12 cellular contexts compared by ENCODE assay signal in the genomic region with DNA sequence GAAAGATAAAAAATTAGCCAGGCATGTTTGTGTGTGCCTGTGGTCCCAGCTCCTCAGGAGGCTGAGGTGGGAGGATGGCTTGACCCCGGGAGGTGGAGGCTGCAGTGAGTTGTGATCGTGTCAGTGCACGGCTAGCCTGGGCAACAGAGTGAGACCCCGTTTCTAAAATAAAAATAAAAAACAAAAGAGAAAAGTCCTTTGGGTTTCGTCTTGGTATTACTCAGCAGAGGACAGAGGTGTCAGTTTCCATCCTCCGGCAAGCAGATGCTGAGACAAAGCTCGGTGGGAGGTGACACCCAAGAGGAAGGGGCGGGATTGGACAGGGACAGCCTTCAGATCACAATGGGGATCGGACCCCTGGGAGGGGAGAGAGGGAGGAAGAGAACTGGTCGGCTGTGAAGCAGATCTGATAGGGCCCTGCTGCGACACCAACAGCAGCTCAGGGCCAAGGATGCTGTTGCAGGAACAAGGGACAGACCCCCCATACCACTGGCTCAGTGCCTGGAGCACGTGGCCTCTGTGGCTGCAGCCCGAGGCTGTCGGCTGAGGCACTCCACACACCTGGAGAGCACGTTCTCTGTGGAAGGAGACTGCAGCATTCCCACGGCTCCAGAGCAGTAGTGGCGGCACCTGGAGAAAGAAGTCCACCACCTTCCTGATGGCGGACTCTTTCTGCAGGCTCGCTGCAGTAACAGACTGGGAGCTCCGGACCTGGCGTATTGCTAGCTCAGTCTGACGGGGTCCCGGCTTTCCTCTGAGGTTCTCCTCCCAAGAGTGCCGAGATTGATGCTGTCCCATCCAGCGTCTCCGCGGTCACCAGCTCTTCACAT. TPM values are rescaled to one million over a fixed set of nuclear protein-coding genes. Genes with fewer than 3 reads are reported as not detected.
DNase-seq lines count a peak whose midpoint lies in the region; ATAC-seq and TF ChIP-seq lines count a peak whose summit lies in the region.
"Had no signal": no experiment of that assay in that cellular context is flagged by ENCODE, and none has a peak within 500 bp of the region (broad histone marks: within the 10 kb centered on the region; RNA-seq: fewer than 3 reads in every experiment).

No MANE protein-coding gene starts in this region.

- H3K27me3 ChIP-seq in OCI-LY1 (ENCODE audit: insufficient read depth, low read length) (no peaks in the 10 kb centered on the region), osteoblast (ENCODE audit: insufficient read depth, low read length) (peaks cover 2% of the 10 kb centered on the region)

- H3K9ac ChIP-seq in OCI-LY1 (ENCODE audit: low read length) = no peak overlapping the region; the same call in 1 of the 2 replicates

- no peaks in the 10 kb centered on the region for H3K36me3 ChIP-seq in OCI-LY1 (ENCODE audit: insufficient read depth, low read length)
- no peaks in the 10 kb centered on the region for H3K36me3 ChIP-seq in osteoblast (ENCODE audit: insufficient read depth, low read length)

- peak; percentile 28 for ATAC-seq in GM21825 (IDR thresholded peaks at IDR 0.05; ENCODE audit: unreplicated experiment)
- ATAC-seq: left colon had no signal

- H3K27ac Mint-ChIP-seq in activated naive CD4-positive, alpha-beta T cell treated with anti-CD3 and anti-CD28 coated beads for 36 hours = peak overlapping the region; percentile 53

- H2AFZ ChIP-seq in OCI-LY1 (ENCODE audit: low read length) (no peak overlapping the region), osteoblast (ENCODE audit: low read length) (no peak overlapping the region)

- CTCF ChIA-PET in activated naive CD4-positive, alpha-beta T cell treated with anti-CD3 and anti-CD28 coated beads for 36 hours (lab: Charles Lee) = interaction anchor here (0.5 to 9.6 kb wide), 5 partner anchors 10 to 315 kb away, joined by 3 to 112 read pairs (median 4); no protein-coding TSS in a partner anchor

- H3K79me2 ChIP-seq in OCI-LY1 (ENCODE audit: insufficient read depth, low read length) (no peaks in the 10 kb centered on the region), osteoblast (ENCODE audit: insufficient read depth, low read length) (no peaks in the 10 kb centered on the region)

- H3K27me3 Mint-ChIP-seq in activated naive CD4-positive, alpha-beta T cell treated with anti-CD3 and anti-CD28 coated beads for 36 hours (ENCODE audit: low read depth) = no peaks in the 10 kb centered on the region

- H3K36me3 Mint-ChIP-seq in activated naive CD4-positive, alpha-beta T cell treated with anti-CD3 and anti-CD28 coated beads for 36 hours (ENCODE audit: low read depth) = no peaks in the 10 kb centered on the region

- H3K4me1 ChIP-seq in OCI-LY1 (ENCODE audit: insufficient read depth, low read length, severe bottlenecking) = peaks cover 72% of the 10 kb centered on the region
- H3K4me1 ChIP-seq in osteoblast (ENCODE audit: insufficient read depth, low read length) = peaks cover 11% of the 10 kb centered on the region

- H3K9me3 ChIP-seq in OCI-LY1 (ENCODE audit: low read length) = no peaks in the 10 kb centered on the region
- no peaks in the 10 kb centered on the region for H3K9me3 ChIP-seq in osteoblast (ENCODE audit: low read depth, low read length)

- peak overlapping the region; percentile 22 for H3K4me3 Mint-ChIP-seq in activated naive CD4-positive, alpha-beta T cell treated with anti-CD3 and anti-CD28 coated beads for 36 hours

- peaks cover 74% of the 10 kb centered on the region for H3K4me1 Mint-ChIP-seq in activated naive CD4-positive, alpha-beta T cell treated with anti-CD3 and anti-CD28 coated beads for 36 hours (ENCODE audit: low read depth)

- peak; percentile 49 for DNase-seq in activated naive CD4-positive, alpha-beta T cell treated with anti-CD3 and anti-CD28 coated beads for 36 hours
- DNase-seq in activated naive CD4-positive, alpha-beta T cell (lab: John Stamatoyannopoulos, UW) = no peak
- DNase-seq in osteoblast (ENCODE audit: insufficient read length, low spot score, missing footprints) = peak; percentile 83
- DNase-seq in hepatic stellate cell (ENCODE audit: low spot score) = no peak
- no peak for DNase-seq in OCI-M1 (lab: John Stamatoyannopoulos, UW)
- no peak for DNase-seq in EL
- DNase-seq: Karpas-422, left colon, SIG-M5 had no signal

- H3K9me2 ChIP-seq in OCI-LY1 (ENCODE audit: low read depth, low read length) = no peaks in the 10 kb centered on the region

- H3F3A ChIP-seq in OCI-LY1 (ENCODE audit: insufficient read depth, low read length) = peaks cover 3% of the 10 kb centered on the region; the same call in 1 of the 2 replicates

- H3K27ac ChIP-seq in OCI-LY1 (ENCODE audit: low read depth, low read length, poor library complexity, severe bottlenecking) (peak overlapping the region; percentile 80), osteoblast (ENCODE audit: low read depth, low read length) (no peak overlapping the region)
- H3K27ac ChIP-seq: epithelial cell of prostate had no signal

- H3K9me3 Mint-ChIP-seq in activated naive CD4-positive, alpha-beta T cell treated with anti-CD3 and anti-CD28 coated beads for 36 hours = no peaks in the 10 kb centered on the region

- H3K4me2 ChIP-seq in OCI-LY1 (ENCODE audit: low read length) (peak overlapping the region; percentile 73), osteoblast (ENCODE audit: insufficient read depth, low read length) (no peak overlapping the region)

- H3K4me3 ChIP-seq in OCI-LY1 (ENCODE audit: low read depth, low read length, poor library complexity, severe bottlenecking) = peak overlapping the region; percentile 75
- H3K4me3 ChIP-seq in osteoblast (ENCODE audit: insufficient read depth, low read length) = no peak overlapping the region

- TF ChIP-seq CTCF in OCI-LY1 (IDR thresholded peaks at IDR 0.05; ENCODE audit: low read length) = no peak
- no peak for TF ChIP-seq CTCF in osteoblast (IDR thresholded peaks at IDR 0.05; ENCODE audit: extremely low read depth, low read depth, low read length)

- no peaks in the 10 kb centered on the region for H4K20me1 ChIP-seq in OCI-LY1 (ENCODE audit: insufficient read depth, low read length)
- no peaks in the 10 kb centered on the region for H4K20me1 ChIP-seq in osteoblast (ENCODE audit: insufficient read depth, low read length)

- intact Hi-C loops in activated naive CD4-positive, alpha-beta T cell treated with anti-CD3 and anti-CD28 coated beads for 36 hours (cut with micrococcal nuclease) = loop anchor here (5.0 to 10.0 kb wide), 4 partner anchors 223 to 562 kb away; a partner anchor contains a TSS

RNA-seq across cellular contexts. Expression of a gene that starts 5.2 kb away (rescaled TPM):
- total RNA-seq in activated naive CD4-positive, alpha-beta T cell treated with anti-CD3 and anti-CD28 coated beads for 36 hours = 10 to 100 TPM; 53.0 to 63.7 TPM
- total RNA-seq in osteoblast = 16.3 and 21.2 TPM in 2 replicates

Comparison
In these comparisons a context has a peak if more than half of its experiments do, and no peak if none do; other contexts are left out.
1. DNase-seq: peak in activated naive CD4-positive, alpha-beta T cell treated with anti-CD3 and anti-CD28 coated beads for 36 hours (single experiment) and osteoblast (single experiment); none in activated naive CD4-positive, alpha-beta T cell (0 of 4), hepatic stellate cell (single experiment), OCI-M1 (single experiment) and EL (single experiment).